30 cellular contexts compared by ENCODE assay signal in genomic region chr6:100209323-100210137, GRCh38.
DNase-seq lines count a peak whose midpoint lies in the region; FAIRE-seq and TF ChIP-seq lines count a peak whose summit lies in the region.
"Had no signal": no experiment of that assay in that cellular context is flagged by ENCODE, and none has a peak within 500 bp of the region (broad histone marks: within the 10 kb centered on the region; RNA-seq: fewer than 3 reads in every experiment).

No MANE protein-coding gene starts in this region.

- H3K27me3 ChIP-seq in brain microvascular endothelial cell (replicated peaks), result no peaks in the 10 kb centered on the region
- H3K27me3 ChIP-seq: gastroesophageal sphincter had no signal

- H3K27ac ChIP-seq in brain microvascular endothelial cell (no peak overlapping the region), kidney (ENCODE audit: low read depth in 2 of 2, low read length in 2 of 2) (no peak overlapping the region)
- H3K27ac ChIP-seq: gastroesophageal sphincter, KMS-11 had no signal

- H3K4me3 ChIP-seq in fibroblast of mammary gland (ENCODE audit: control insufficient read depth, low read depth, low read length) (no peak overlapping the region), brain microvascular endothelial cell (ENCODE audit: low read depth, low read length) (no peak overlapping the region), kidney (ENCODE audit: low read length in 2 of 2) (no peak overlapping the region)
- H3K4me3 ChIP-seq: gastroesophageal sphincter, mucosa of descending colon had no signal

- H3K9ac ChIP-seq in kidney (ENCODE audit: low read length in 2 of 2), result no peak overlapping the region
- H3K9ac ChIP-seq: KMS-11 had no signal

- TF ChIP-seq CTCF in fibroblast of mammary gland (conservative IDR thresholded peaks at IDR 0.05; ENCODE audit: control insufficient read depth, insufficient read depth, low read depth, low read length) (no peak), brain microvascular endothelial cell (IDR thresholded peaks at IDR 0.05; ENCODE audit: low read depth, low read length, missing control alignments) (no peak), kidney (IDR thresholded peaks at IDR 0.05; ENCODE audit: borderline replicate concordance, extremely low read depth, insufficient read depth) (no peak)

- no peak for FAIRE-seq in kidney (lab: Jason Lieb, UNC)
- FAIRE-seq: colon, HTR-8/SVneo, RCC 7860 had no signal

- DNase-seq in LHCN-M2 (ENCODE audit: low read depth) (peak; percentile 58), amniotic epithelial cell (ENCODE audit: low read depth) (peak; percentile 27), fibroblast of mammary gland (ENCODE audit: low read depth) (peak; percentile 38), brain microvascular endothelial cell (no peak), kidney (no peak), Kasumi-1 (lab: John Stamatoyannopoulos, UW) (no peak), amniotic stem cell (lab: John Stamatoyannopoulos, UW) (no peak)
- DNase-seq: activated CD4-positive, alpha-beta memory T cell treated with anti-CD3 and anti-CD28 coated beads, Interleukin-2, amount 10 ng/mL, durations not matched to agents 7 days and 5 days; activated CD8-positive, alpha-beta memory T cell treated with anti-CD3 and anti-CD28 coated beads, Interleukin-2, amount 50 U/mL, for 4 hours; activated naive CD4-positive, alpha-beta T cell treated with Interleukin-2 at 50 U/mL for 16 hours; C1 segment of cervical spinal cord; Calu3; DMS79 treated with DMSO at 0.1 percent for 48 hours; effector CD8-positive, alpha-beta T cell; GF-D8; hypothalamus; left colon; mucosa of descending colon; MV-4-11; NCI-H1436 treated with DMSO at 0.1 percent for 48 hours; NCI-H345; SIG-M5; substantia nigra; SW 1271; trophoblast cell had no signal

- in situ Hi-C loops in brain microvascular endothelial cell (cut with HindIII; ENCODE audit: low pct_ligation_motif_present, low sequenced_read_pairs), result no loop called here

- H3K36me3 ChIP-seq in brain microvascular endothelial cell (replicated peaks) (no peaks in the 10 kb centered on the region), kidney (ENCODE audit: control insufficient read depth in 1 of 2, insufficient read depth in 2 of 2, low read length in 2 of 2) (no peaks in the 10 kb centered on the region)
- H3K36me3 ChIP-seq: gastroesophageal sphincter had no signal

- H3K9me3 ChIP-seq in kidney (ENCODE audit: control insufficient read depth in 1 of 2, low read length in 2 of 2), result no peaks in the 10 kb centered on the region
- H3K9me3 ChIP-seq: gastroesophageal sphincter, mucosa of descending colon had no signal

- intact Hi-C loops in kidney (cut with DNase I), result no loop called here

- no peaks in the 10 kb centered on the region for H3K4me1 ChIP-seq in kidney (ENCODE audit: control insufficient read depth in 1 of 2, insufficient read depth in 1 of 2, low read depth in 1 of 2, low read length in 2 of 2)
- H3K4me1 ChIP-seq: gastroesophageal sphincter had no signal

Comparison
In these comparisons a context has a peak if more than half of its experiments do, and no peak if none do; other contexts are left out.
1. DNase-seq: peak in LHCN-M2 (single experiment), amniotic epithelial cell (single experiment) and fibroblast of mammary gland (single experiment); none in brain microvascular endothelial cell (single experiment), kidney (single experiment), Kasumi-1 (0 of 2) and amniotic stem cell (single experiment).